Comparison of ENCODE assay signal across 8 cellular contexts in the genomic region with DNA sequence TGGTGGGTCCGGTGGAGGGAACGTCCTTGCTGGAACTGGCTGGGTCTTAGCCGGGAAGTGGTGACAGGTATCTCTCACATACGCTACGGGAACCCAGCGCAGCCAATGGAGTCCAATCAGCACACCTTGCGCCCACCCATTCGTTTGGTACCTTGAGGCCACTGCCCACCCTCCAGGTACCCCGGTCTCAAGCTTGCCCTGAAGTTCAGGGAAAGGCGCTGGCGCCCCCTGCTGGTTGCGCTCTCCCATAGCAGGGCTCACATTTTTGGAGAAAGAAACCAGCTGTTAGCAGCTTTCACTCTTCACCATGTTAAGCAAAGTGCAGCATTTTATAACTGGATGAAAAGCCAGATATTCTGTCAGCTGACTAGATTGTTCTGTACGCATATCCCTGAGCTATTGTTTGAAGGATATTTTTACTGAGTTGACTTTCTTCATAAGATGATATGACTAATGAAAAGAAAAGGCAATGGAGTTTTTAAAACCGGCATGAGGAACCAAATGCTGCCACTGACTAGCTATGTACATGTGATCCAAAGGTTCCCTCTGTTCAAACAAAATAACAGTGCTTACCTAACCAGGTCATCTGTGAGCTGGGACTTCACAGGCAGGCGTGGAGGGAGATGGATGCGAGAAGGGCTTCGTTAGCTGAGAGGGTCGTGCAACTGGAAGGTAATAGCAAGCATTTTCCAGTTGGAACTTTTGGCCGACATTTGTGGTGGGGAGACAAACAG. TPM values are rescaled to one million over a fixed set of nuclear protein-coding genes. Genes with fewer than 3 reads are reported as not detected.
DNase-seq lines count a peak whose midpoint lies in the region; ATAC-seq and TF ChIP-seq lines count a peak whose summit lies in the region.

No MANE protein-coding gene starts in this region.

- H3K9me3 ChIP-seq in RWPE2 (ENCODE audit: severe bottlenecking), result no peaks in the 10 kb centered on the region
- H3K9me3 ChIP-seq in stomach, result no peaks in the 10 kb centered on the region

- H3K27me3 ChIP-seq in RWPE2 (ENCODE audit: insufficient read depth, poor library complexity, severe bottlenecking) (no peaks in the 10 kb centered on the region), stomach (peaks cover 0 to 23% (median 0%) of the 10 kb centered on the region in 3 donors)

- H3K4me1 ChIP-seq in RWPE2 (ENCODE audit: insufficient read depth, poor library complexity, severe bottlenecking) (no peaks in the 10 kb centered on the region), stomach (no peaks in the 10 kb centered on the region)

- no peak for TF ChIP-seq EP300 in stomach (IDR thresholded peaks at IDR 0.05)

- H3K36me3 ChIP-seq in RWPE2 (ENCODE audit: low read depth) (no peaks in the 10 kb centered on the region), stomach (no peaks in the 10 kb centered on the region)

- TF ChIP-seq POLR2A in stomach (IDR thresholded peaks at IDR 0.05), result no peak

- TF ChIP-seq CTCF in RWPE2 (IDR thresholded peaks at IDR 0.05; ENCODE audit: poor library complexity, severe bottlenecking) (peak; percentile 32), fibroblast of the aortic adventitia (IDR thresholded peaks at IDR 0.05; ENCODE audit: insufficient read depth, low read length) (peak; percentile 52), stomach (IDR thresholded peaks at IDR 0.05) (peak in 4 of 7 experiments; percentile 32 to 49 (median 44))

- no peak overlapping the region for H3K27ac ChIP-seq in RWPE2 (ENCODE audit: poor library complexity, severe bottlenecking)
- H3K27ac ChIP-seq in stomach, result no peak overlapping the region

- intact Hi-C loops in stomach (cut with DNase I; ENCODE audit: low total_unique reads), result no loop called here

- WGBS in stomach, 5 donors, result 42 to 47% (median 44%) methylated on average over 15 to 19 of the region's 19 CpGs

- ATAC-seq in RWPE2 (ENCODE audit: low read depth) (no peak), GM19023 (IDR thresholded peaks at IDR 0.05; ENCODE audit: unreplicated experiment) (no peak)

- H3K4me3 ChIP-seq in RWPE2 (ENCODE audit: severe bottlenecking) (no peak overlapping the region), fibroblast of the aortic adventitia (ENCODE audit: low read depth, low read length) (no peak overlapping the region), stomach (no peak overlapping the region)

- DNase-seq in AG08396 (ENCODE audit: low spot score), result peak; percentile 22
- peak; percentile 19 for DNase-seq in ELR (ENCODE audit: low read depth)
- DNase-seq in RWPE2 (ENCODE audit: low spot score), result no peak
- peak; percentile 4 for DNase-seq in fibroblast of the aortic adventitia (ENCODE audit: low read depth)
- no peak for DNase-seq in stomach
- DNase-seq in HPDE6-E6E7 (ENCODE audit: extremely low spot score), result no peak
- no peak for DNase-seq in effector CD4-positive, alpha-beta T cell

RNA-seq across cellular contexts. Expression of a gene that starts 43.7 kb away (rescaled TPM):
- total RNA-seq in fibroblast of the aortic adventitia (ENCODE audit: low replicate concordance), result not detected in 2 replicates
- total RNA-seq in stomach, result not detected
- not detected for polyA plus RNA-seq in stomach

Comparison
In these comparisons a context has a peak if more than half of its experiments do, and no peak if none do; other contexts are left out.
1. DNase-seq: peak in AG08396 (single experiment), ELR (single experiment) and fibroblast of the aortic adventitia (single experiment); none in RWPE2 (single experiment), stomach (single experiment), HPDE6-E6E7 (single experiment) and effector CD4-positive, alpha-beta T cell (single experiment).
2. Peak in every context shown above with its lines, with median percentiles within 50 percentile points of each other: CTCF ChIP-seq.